In genomic region chr7:992742-993607, GRCh38 we compare ENCODE assay signal across 8 cellular contexts. TPM values are rescaled to one million over a fixed set of nuclear protein-coding genes. Genes with fewer than 3 reads are reported as not detected.
DNase-seq lines count a peak whose midpoint lies in the region; ATAC-seq and TF ChIP-seq lines count a peak whose summit lies in the region.

No MANE protein-coding gene starts in this region.

- peak; percentile 96 for DNase-seq in CD14-positive monocyte (ENCODE audit: low spot score)
- peak; percentile 51 for DNase-seq in NCI-H510A (lab: John Stamatoyannopoulos, UW)
- peak; percentile 25 to 99 (median 94) for DNase-seq in caudate nucleus (lab: John Stamatoyannopoulos, UW)
- peak; percentile 92 for DNase-seq in kidney glomerular epithelial cell (lab: John Stamatoyannopoulos, UW)
- DNase-seq in stimulated activated CD4-positive, alpha-beta T cell treated with anti-CD3 and anti-CD28 coated beads, Interleukin-2, amount 100 ng/mL, for 4 hours (ENCODE audit: low read depth) = peak; percentile 93

- H3K27me3 Mint-ChIP-seq in CD14-positive monocyte (ENCODE audit: low read depth in 3 of 3) = peaks cover 7 to 30% (median 10%) of the 10 kb centered on the region in 3 donors

- TF ChIP-seq CTCF in CD14-positive monocyte (IDR thresholded peaks at IDR 0.05) = peak; percentile 99

- ATAC-seq in GM19351 (IDR thresholded peaks at IDR 0.05; ENCODE audit: unreplicated experiment) = peak; percentile 84
- peak; percentile 78 for ATAC-seq in HG03439 (IDR thresholded peaks at IDR 0.05; ENCODE audit: unreplicated experiment)
- peak; percentile 99 for ATAC-seq in activated CD4-positive, CD25-positive, alpha-beta regulatory T cell treated with anti-CD3 and anti-CD28 coated beads, Interleukin-2, amount 50 U/mL, for 24 hours

- H3K4me3 Mint-ChIP-seq in CD14-positive monocyte = no peak overlapping the region

- H3K36me3 Mint-ChIP-seq in CD14-positive monocyte = peaks cover 7 to 12% of the 10 kb centered on the region in 2 donors

- H3K9me3 Mint-ChIP-seq in CD14-positive monocyte = peaks cover 0 to 2% (median 0%) of the 10 kb centered on the region in 7 donors

- H3K4me1 Mint-ChIP-seq in CD14-positive monocyte = peaks cover 7% of the 10 kb centered on the region

- intact Hi-C loops in CD14-positive monocyte (cut with micrococcal nuclease) = loop anchor here in 1 of 2 donors (1.0 to 5.0 kb wide), 2 partner anchors 72 to 184 kb away; no protein-coding TSS in a partner anchor

- no peak overlapping the region for H3K27ac Mint-ChIP-seq in CD14-positive monocyte

- H3K27ac ChIP-seq in caudate nucleus (ENCODE audit: low read depth, low read length) = no peak overlapping the region

RNA-seq across cellular contexts. Expression of gene CYP2W1, which starts 10.0 kb away (rescaled TPM):
- not detected for polyA plus RNA-seq in CD14-positive monocyte

RNA-seq across cellular contexts. Expression of gene COX19, which starts 17.6 kb away (rescaled TPM):
- 1 to 10 TPM; 7.4 to 7.6 TPM for polyA plus RNA-seq in CD14-positive monocyte

RNA-seq across cellular contexts. Expression of gene ADAP1, which starts 38.5 kb away (rescaled TPM):
- 10 to 100 TPM; 49.1 to 72.2 TPM for polyA plus RNA-seq in CD14-positive monocyte

RNA-seq across cellular contexts. Expression of gene GPR146, which starts 51.4 kb away (rescaled TPM):
- under 1 TPM; 0.48 TPM for polyA plus RNA-seq in CD14-positive monocyte
